12 cellular contexts compared by ENCODE assay signal in genomic region chr2:127277028-127277427, GRCh38. TPM values are rescaled to one million over a fixed set of nuclear protein-coding genes. Genes with fewer than 3 reads are reported as not detected.
DNase-seq lines count a peak whose midpoint lies in the region; ATAC-seq lines count a peak whose summit lies in the region.
"Had no signal": no experiment of that assay in that cellular context is flagged by ENCODE, and none has a peak within 500 bp of the region (broad histone marks: within the 10 kb centered on the region; RNA-seq: fewer than 3 reads in every experiment).

No MANE protein-coding gene starts in this region.

- no peak overlapping the region for H2BK12ac ChIP-seq in mesenchymal stem cell (ENCODE audit: low read length in 2 of 2)

- peaks cover 61 to 86% of the 10 kb centered on the region in 2 experiments for H3K36me3 ChIP-seq in mesenchymal stem cell (ENCODE audit: control insufficient read depth in 1 of 2, insufficient read depth in 2 of 2, low read depth in 1 of 2, low read length in 2 of 2)

- no peak overlapping the region for H2BK5ac ChIP-seq in mesenchymal stem cell (ENCODE audit: low read depth, low read length, poor library complexity, severe bottlenecking)

- H2AK5ac ChIP-seq in mesenchymal stem cell (ENCODE audit: low read length, severe bottlenecking): no peak overlapping the region

- H3K4me1 Mint-ChIP-seq in naive thymus-derived CD8-positive, alpha-beta T cell: peaks cover 5 to 16% (median 10%) of the 10 kb centered on the region in 4 donors

- H3K9ac ChIP-seq in mesenchymal stem cell (ENCODE audit: low read length): no peak overlapping the region

- H3K4me3 ChIP-seq in mesenchymal stem cell (ENCODE audit: insufficient read depth in 1 of 2, low read depth in 1 of 2, low read length in 2 of 2): no peak overlapping the region

- POLR2A ChIA-PET in naive thymus-derived CD8-positive, alpha-beta T cell (lab: Charles Lee): no interaction called here

- 100% methylated on average over 2 of the region's 2 CpGs for WGBS in mesenchymal stem cell

- peak; percentile 90 for ATAC-seq in GM18909 (IDR thresholded peaks at IDR 0.05; ENCODE audit: poor library complexity, unreplicated experiment)
- peak; percentile 76 for ATAC-seq in GM21619 (IDR thresholded peaks at IDR 0.05; ENCODE audit: unreplicated experiment)
- peak; percentile 86 for ATAC-seq in HG03196 (IDR thresholded peaks at IDR 0.05; ENCODE audit: unreplicated experiment)
- ATAC-seq in naive thymus-derived CD8-positive, alpha-beta T cell: no peak

- H2AFZ ChIP-seq in mesenchymal stem cell (ENCODE audit: low read depth, low read length): no peak overlapping the region

- H2BK120ac ChIP-seq in mesenchymal stem cell (ENCODE audit: low read depth, low read length): no peak overlapping the region

- no peaks in the 10 kb centered on the region for H3K9me3 Mint-ChIP-seq in naive thymus-derived CD8-positive, alpha-beta T cell

- H2BK15ac ChIP-seq in mesenchymal stem cell (ENCODE audit: low read depth, poor library complexity, severe bottlenecking): no peak overlapping the region

- H3K18ac ChIP-seq in mesenchymal stem cell (ENCODE audit: low read depth in 1 of 2, low read length in 2 of 2): no peak overlapping the region

- H3K23ac ChIP-seq in mesenchymal stem cell (ENCODE audit: low read length in 2 of 2): no peak overlapping the region

- no peak overlapping the region for H4K8ac ChIP-seq in mesenchymal stem cell (ENCODE audit: low read length)

- no peaks in the 10 kb centered on the region for H3K27me3 Mint-ChIP-seq in naive thymus-derived CD8-positive, alpha-beta T cell

- no peaks in the 10 kb centered on the region for H3K27me3 ChIP-seq in mesenchymal stem cell (ENCODE audit: control insufficient read depth in 1 of 2, insufficient read depth in 1 of 2, low read length in 2 of 2)

- no peak overlapping the region for H3K27ac ChIP-seq in mesenchymal stem cell (ENCODE audit: low read length, poor library complexity, severe bottlenecking)

- no peak overlapping the region for H4K91ac ChIP-seq in mesenchymal stem cell (ENCODE audit: low read length)

- no peak overlapping the region for H3K4ac ChIP-seq in mesenchymal stem cell (ENCODE audit: low read depth in 1 of 2, low read length in 2 of 2)

- peak overlapping the region in 3 of 10 donors; percentile 12 to 58 (median 21) for H3K27ac Mint-ChIP-seq in naive thymus-derived CD8-positive, alpha-beta T cell

- H3K4me3 Mint-ChIP-seq in naive thymus-derived CD8-positive, alpha-beta T cell: no peak overlapping the region

- DNase-seq in mesenchymal stem cell (peak; percentile 10), NCI-H748 (lab: John Stamatoyannopoulos, UW; ENCODE audit: unreplicated experiment) (no peak), kidney glomerular epithelial cell (lab: John Stamatoyannopoulos, UW) (no peak)
- DNase-seq in stimulated activated CD4-positive, alpha-beta T cell treated with anti-CD3 and anti-CD28 coated beads, Interleukin-15, amount 100 ng/mL, for 24 hours: no peak
- no peak for DNase-seq in naive thymus-derived CD8-positive, alpha-beta T cell
- DNase-seq: activated CD8-positive, alpha-beta memory T cell treated with anti-CD3 and anti-CD28 coated beads for 24 hours; mammary epithelial cell; stimulated activated naive CD4-positive, alpha-beta T cell treated with Interleukin-2 at 50 U/mL for 16 hours had no signal

- no peak overlapping the region for H3K4me2 ChIP-seq in mesenchymal stem cell (ENCODE audit: low read length, poor library complexity, severe bottlenecking)

- H3K9me3 ChIP-seq in mesenchymal stem cell (ENCODE audit: control insufficient read depth, low read length): no peaks in the 10 kb centered on the region

- no peaks in the 10 kb centered on the region for H3K4me1 ChIP-seq in mesenchymal stem cell (ENCODE audit: control insufficient read depth, insufficient read depth, low read depth, low read length)

- peaks cover 5 to 99% (median 32%) of the 10 kb centered on the region in 3 donors for H3K36me3 Mint-ChIP-seq in naive thymus-derived CD8-positive, alpha-beta T cell

- H3K14ac ChIP-seq in mesenchymal stem cell (ENCODE audit: low read length in 2 of 2): no peak overlapping the region

- peaks cover 50% of the 10 kb centered on the region for H3K79me1 ChIP-seq in mesenchymal stem cell (replicated peaks; ENCODE audit: low read length, poor library complexity, severe bottlenecking)

RNA-seq across cellular contexts. Expression of gene ERCC3, which starts 16.9 kb away (rescaled TPM):
- polyA plus RNA-seq in mesenchymal stem cell (2013, experiment 1 of 2): 21.1 TPM
- polyA plus RNA-seq in mesenchymal stem cell (2013, experiment 2 of 2): 20.7 TPM
- total RNA-seq in naive thymus-derived CD8-positive, alpha-beta T cell: 10 to 100 TPM; 63.0 to 65.8 TPM
- polyA plus RNA-seq in naive thymus-derived CD8-positive, alpha-beta T cell: 10 to 100 TPM; 17.0 to 27.2 (median 20.3) TPM

RNA-seq across cellular contexts. Expression of gene CYP27C1, which starts 56.9 kb away (rescaled TPM):
- polyA plus RNA-seq in mesenchymal stem cell (2013, experiment 1 of 2): 0.35 TPM
- polyA plus RNA-seq in mesenchymal stem cell (2013, experiment 2 of 2): 0.27 TPM
- total RNA-seq in naive thymus-derived CD8-positive, alpha-beta T cell: not detected
- not detected for polyA plus RNA-seq in naive thymus-derived CD8-positive, alpha-beta T cell
- total RNA-seq: NCI-H460 had no signal

Comparison
In these comparisons a context has a peak if more than half of its experiments do, and no peak if none do; other contexts are left out.
1. ATAC-seq: peak in GM18909 (single experiment), GM21619 (single experiment) and HG03196 (single experiment); none in naive thymus-derived CD8-positive, alpha-beta T cell (0 of 2).